22 cellular contexts compared by ENCODE assay signal in genomic region chr10:19956633-19957032, GRCh38.
"Had no signal": no experiment of that assay in that cellular context is flagged by ENCODE, and none has a peak within 500 bp of the region (broad histone marks: within the 10 kb centered on the region; RNA-seq: fewer than 3 reads in every experiment).

No MANE protein-coding gene starts in this region.

- H3K27ac ChIP-seq: SJSA1, SK-N-MC had no signal

- H3K27me3 ChIP-seq: MG63, SJSA1 had no signal

- DNase-seq: KBM-7, MG63, NCI-H1092, NCI-H1105 treated with DMSO at 0.1 percent for 48 hours, NCI-H1417 treated with DMSO at 0.1 percent for 48 hours, NCI-H146, NCI-H1694 treated with DMSO at 0.1 percent for 48 hours, NCI-H1930, NCI-H2081, NCI-H2107, NCI-H226, NCI-H446, NCI-H510A, NCI-H524 treated with DMSO at 0.1 percent for 48 hours, NCI-H69, NCI-H774, Right ventricle myocardium superior, RPMI8226, SIG-M5 had no signal

- FAIRE-seq: RCC 7860 had no signal

- H3K36me3 ChIP-seq: MG63, SJSA1 had no signal

- H3K4me1 ChIP-seq: SJSA1 had no signal

- H3K9me3 ChIP-seq: MG63 had no signal

- H3K4me3 ChIP-seq: MG63, SJSA1, SK-N-MC had no signal
